In the genomic region with DNA sequence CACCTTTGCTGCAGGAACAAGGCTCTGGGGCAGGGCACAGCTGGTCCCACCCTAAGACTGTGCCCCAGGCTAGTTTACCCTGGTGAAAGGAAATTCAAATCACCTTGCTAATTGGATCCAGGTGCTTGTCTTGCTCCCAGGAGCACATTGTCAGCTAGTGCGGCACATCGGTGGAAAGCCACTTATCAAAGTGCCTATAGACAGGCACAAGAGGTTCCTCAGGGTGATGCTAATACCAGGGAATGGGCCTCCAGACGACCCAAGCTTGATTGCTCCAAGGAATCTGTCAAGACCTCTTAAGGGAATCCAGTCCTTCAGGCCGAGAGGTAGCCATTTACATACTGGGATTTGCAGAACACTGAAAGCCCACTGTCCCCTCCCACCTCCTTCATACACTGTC, we compare ENCODE assay signal across 13 cellular contexts.
"Had no signal": no experiment of that assay in that cellular context is flagged by ENCODE, and none has a peak within 500 bp of the region (broad histone marks: within the 10 kb centered on the region; RNA-seq: fewer than 3 reads in every experiment).

No MANE protein-coding gene starts in this region.

- H3K9me3 Mint-ChIP-seq: stimulated activated naive CD8-positive, alpha-beta T cell treated with anti-CD3 and anti-CD28 coated beads, Interleukin-15, Interleukin-2, amounts not matched to agents 100 ng/mL and 50 ng/mL, for 24 hours had no signal

- H3K4me1 ChIP-seq: heart right ventricle, parathyroid adenoma, testis had no signal

- H3K4me3 Mint-ChIP-seq: stimulated activated naive CD8-positive, alpha-beta T cell treated with anti-CD3 and anti-CD28 coated beads, Interleukin-15, Interleukin-2, amounts not matched to agents 100 ng/mL and 50 ng/mL, for 24 hours had no signal

- H3K27me3 ChIP-seq: body of pancreas, testis had no signal

- H3K27ac Mint-ChIP-seq: stimulated activated naive CD8-positive, alpha-beta T cell treated with anti-CD3 and anti-CD28 coated beads, Interleukin-15, Interleukin-2, amounts not matched to agents 100 ng/mL and 50 ng/mL, for 24 hours had no signal

- FAIRE-seq: frontal cortex had no signal

- H2AFZ ChIP-seq: parathyroid adenoma had no signal

- ATAC-seq: body of pancreas, heart right ventricle had no signal

- DNase-seq: activated naive CD4-positive, alpha-beta T cell treated with anti-CD3 and anti-CD28 coated beads, Interleukin-2, amount 50 U/mL, for 16 hours; body of pancreas; central memory CD4-positive, alpha-beta T cell; cortex of kidney; effector CD8-positive, alpha-beta T cell; heart right ventricle; kidney glomerular epithelial cell; midbrain; stimulated activated CD4-positive, alpha-beta T cell treated with anti-CD3 and anti-CD28 coated beads, Interleukin-4, amount 100 ng/mL, for 24 hours; testis had no signal

- H3K9me3 ChIP-seq: body of pancreas, heart right ventricle, testis had no signal

- H3K27ac ChIP-seq: body of pancreas, heart right ventricle, parathyroid adenoma, testis had no signal

- H3K79me2 ChIP-seq: parathyroid adenoma had no signal

- H3K4me3 ChIP-seq: body of pancreas, heart right ventricle, testis had no signal

- H3K36me3 ChIP-seq: heart right ventricle had no signal

- H3K9ac ChIP-seq: parathyroid adenoma had no signal
